Comparison of ENCODE assay signal across 23 cellular contexts in genomic region chr13:67158903-67159302, GRCh38.
"Had no signal": no experiment of that assay in that cellular context is flagged by ENCODE, and none has a peak within 500 bp of the region (broad histone marks: within the 10 kb centered on the region; RNA-seq: fewer than 3 reads in every experiment).

No MANE protein-coding gene starts in this region.

- ATAC-seq: foreskin keratinocyte, gastroesophageal sphincter, heart left ventricle, left cardiac atrium, left lung, left ventricle myocardium superior, lower lobe of right lung, mucosa of descending colon had no signal

- H2AFZ ChIP-seq: hepatocyte had no signal

- H3K27ac ChIP-seq: colonic mucosa, esophagus muscularis mucosa, foreskin keratinocyte, gastroesophageal sphincter, heart left ventricle, hepatocyte, left lung, lower lobe of right lung had no signal

- H3K4me2 ChIP-seq: hepatocyte had no signal

- H3K79me2 ChIP-seq: hepatocyte had no signal

- H3K27ac Mint-ChIP-seq: dendritic cell treated with granulocyte-macrophage colony-stimulating factor and Interleukin-4, amounts not matched to agents 40 ng/mL and 50 ng/mL, for 4 days; immature natural killer cell; mesothelial cell of epicardium had no signal

- FAIRE-seq: endothelial cell of umbilical vein, frontal cortex, keratinocyte had no signal

- H3K36me3 Mint-ChIP-seq: mesothelial cell of epicardium had no signal

- DNase-seq: colonic mucosa; cortex of kidney; effector CD4-positive, alpha-beta T cell; effector memory CD4-positive, alpha-beta T cell; foreskin keratinocyte; heart left ventricle; hypothalamus; immature natural killer cell; left cardiac atrium; left lung; left ventricle myocardium superior; lower lobe of right lung; mesenchymal stem cell; mucosa of descending colon; naive B cell had no signal

- H3K9me3 ChIP-seq: colonic mucosa, esophagus muscularis mucosa, gastroesophageal sphincter, left lung, lower lobe of right lung, mucosa of descending colon had no signal

- H3K4me3 ChIP-seq: colonic mucosa, esophagus muscularis mucosa, gastroesophageal sphincter, heart left ventricle, hepatocyte, left lung, lower lobe of right lung, mucosa of descending colon had no signal

- H3K27me3 Mint-ChIP-seq: dendritic cell treated with granulocyte-macrophage colony-stimulating factor and Interleukin-4, amounts not matched to agents 40 ng/mL and 50 ng/mL, for 4 days; naive B cell had no signal

- H3K27me3 ChIP-seq: colonic mucosa, esophagus muscularis mucosa, foreskin keratinocyte, gastroesophageal sphincter, heart left ventricle, hepatocyte, left lung had no signal

- H3K4me1 ChIP-seq: colonic mucosa, esophagus muscularis mucosa, foreskin keratinocyte, gastroesophageal sphincter, left lung, lower lobe of right lung had no signal

- H3K36me3 ChIP-seq: colonic mucosa, esophagus muscularis mucosa, gastroesophageal sphincter, heart left ventricle, left lung, lower lobe of right lung had no signal

- H3K4me1 Mint-ChIP-seq: immature natural killer cell, naive B cell had no signal

- H3K4me3 Mint-ChIP-seq: dendritic cell treated with granulocyte-macrophage colony-stimulating factor and Interleukin-4, amounts not matched to agents 40 ng/mL and 50 ng/mL, for 4 days; immature natural killer cell; mesothelial cell of epicardium; naive B cell had no signal
